Comparison of ENCODE assay signal across 20 cellular contexts in genomic region chr20:49586967-49587587, GRCh38. TPM values are rescaled to one million over a fixed set of nuclear protein-coding genes. Genes with fewer than 3 reads are reported as not detected.
DNase-seq lines count a peak whose midpoint lies in the region; ATAC-seq, FAIRE-seq and TF ChIP-seq lines count a peak whose summit lies in the region.
"Had no signal": no experiment of that assay in that cellular context is flagged by ENCODE, and none has a peak within 500 bp of the region (broad histone marks: within the 10 kb centered on the region; RNA-seq: fewer than 3 reads in every experiment).

No MANE protein-coding gene starts in this region.

- no peak overlapping the region for H3K4me3 ChIP-seq in fibroblast of mammary gland (ENCODE audit: control insufficient read depth, low read depth, low read length)
- H3K4me3 ChIP-seq: prostate gland, tibial nerve had no signal

- H3K9me3 Mint-ChIP-seq in activated T-helper 1 cell treated with anti-CD3 and anti-CD28 coated beads, Interleukin-12 subunit alpha, Interleukin-12 subunit beta, Interleukin-2, Interleukin-4 antibody, amounts not matched to agents 30 ng/mL and 10 ng/mL and 1 ng/mL, durations not matched to agents 14 hours and 24 hours and 36 hours, result peaks cover 22% of the 10 kb centered on the region
- peaks cover 4% of the 10 kb centered on the region for H3K9me3 Mint-ChIP-seq in osteocyte (ENCODE audit: unreplicated experiment)

- peak; percentile 60 for DNase-seq in AG20443 (ENCODE audit: low spot score)
- no peak for DNase-seq in activated T-helper 1 cell treated with anti-CD3 and anti-CD28 coated beads, Interleukin-12 subunit alpha, Interleukin-12 subunit beta, Interleukin-2, Interleukin-4 antibody, amounts not matched to agents 30 ng/mL and 10 ng/mL and 1 ng/mL, durations not matched to agents 14 hours and 24 hours and 36 hours (ENCODE audit: low spot score)
- DNase-seq in fibroblast of mammary gland (ENCODE audit: low read depth), result peak; percentile 88
- DNase-seq in osteocyte (ENCODE audit: extremely low spot score, unreplicated experiment), result no peak
- DNase-seq in GM19239 (ENCODE audit: insufficient read length, low spot score), result no peak
- no peak for DNase-seq in Kasumi-1 (lab: John Stamatoyannopoulos, UW)
- no peak for DNase-seq in NCI-H1694 treated with DMSO at 0.1 percent for 48 hours (lab: John Stamatoyannopoulos, UW)
- DNase-seq: activated naive CD4-positive, alpha-beta T cell; caudate nucleus; DMS79 treated with DMSO at 0.1 percent for 48 hours; H9; hippocampal formation; MV-4-11; NCI-H69; stimulated activated CD4-positive, alpha-beta T cell treated with anti-CD3 and anti-CD28 coated beads, Interleukin-1b, Interleukin-23, amount 100 ng/mL, for 48 hours had no signal

- intact Hi-C loops in activated T-helper 1 cell treated with anti-CD3 and anti-CD28 coated beads, Interleukin-12 subunit alpha, Interleukin-12 subunit beta, Interleukin-2, Interleukin-4 antibody, amounts not matched to agents 30 ng/mL and 10 ng/mL and 1 ng/mL, durations not matched to agents 14 hours and 24 hours and 36 hours (cut with micrococcal nuclease), result no loop called here

- TF ChIP-seq CTCF in fibroblast of mammary gland (conservative IDR thresholded peaks at IDR 0.05; ENCODE audit: control insufficient read depth, insufficient read depth, low read depth, low read length) (no peak), osteocyte (IDR thresholded peaks at IDR 0.05) (no peak)

- no peak overlapping the region for H3K4me3 Mint-ChIP-seq in activated T-helper 1 cell treated with anti-CD3 and anti-CD28 coated beads, Interleukin-12 subunit alpha, Interleukin-12 subunit beta, Interleukin-2, Interleukin-4 antibody, amounts not matched to agents 30 ng/mL and 10 ng/mL and 1 ng/mL, durations not matched to agents 14 hours and 24 hours and 36 hours
- H3K4me3 Mint-ChIP-seq in osteocyte (ENCODE audit: unreplicated experiment), result no peak overlapping the region
- H3K4me3 Mint-ChIP-seq: B cell, H9 had no signal

- FAIRE-seq in GM19239 (lab: Jason Lieb, UNC), result no peak
- FAIRE-seq: HepG2 had no signal

- peaks cover 4% of the 10 kb centered on the region for H3K27me3 Mint-ChIP-seq in activated T-helper 1 cell treated with anti-CD3 and anti-CD28 coated beads, Interleukin-12 subunit alpha, Interleukin-12 subunit beta, Interleukin-2, Interleukin-4 antibody, amounts not matched to agents 30 ng/mL and 10 ng/mL and 1 ng/mL, durations not matched to agents 14 hours and 24 hours and 36 hours (ENCODE audit: insufficient read depth)
- no peaks in the 10 kb centered on the region for H3K27me3 Mint-ChIP-seq in osteocyte (ENCODE audit: unreplicated experiment)

- peak overlapping the region; percentile 9 for H3K27ac Mint-ChIP-seq in activated T-helper 1 cell treated with anti-CD3 and anti-CD28 coated beads, Interleukin-12 subunit alpha, Interleukin-12 subunit beta, Interleukin-2, Interleukin-4 antibody, amounts not matched to agents 30 ng/mL and 10 ng/mL and 1 ng/mL, durations not matched to agents 14 hours and 24 hours and 36 hours
- peak overlapping the region; percentile 82 for H3K27ac Mint-ChIP-seq in osteocyte (ENCODE audit: unreplicated experiment)
- H3K27ac Mint-ChIP-seq: B cell, H9 had no signal

- peaks cover 28% of the 10 kb centered on the region for H3K36me3 Mint-ChIP-seq in activated T-helper 1 cell treated with anti-CD3 and anti-CD28 coated beads, Interleukin-12 subunit alpha, Interleukin-12 subunit beta, Interleukin-2, Interleukin-4 antibody, amounts not matched to agents 30 ng/mL and 10 ng/mL and 1 ng/mL, durations not matched to agents 14 hours and 24 hours and 36 hours (ENCODE audit: low read depth)
- no peaks in the 10 kb centered on the region for H3K36me3 Mint-ChIP-seq in osteocyte (ENCODE audit: unreplicated experiment)

- ATAC-seq in HG03108 (IDR thresholded peaks at IDR 0.05; ENCODE audit: unreplicated experiment), result no peak
- ATAC-seq: HepG2 had no signal

- peaks cover 67% of the 10 kb centered on the region for H3K4me1 Mint-ChIP-seq in activated T-helper 1 cell treated with anti-CD3 and anti-CD28 coated beads, Interleukin-12 subunit alpha, Interleukin-12 subunit beta, Interleukin-2, Interleukin-4 antibody, amounts not matched to agents 30 ng/mL and 10 ng/mL and 1 ng/mL, durations not matched to agents 14 hours and 24 hours and 36 hours (ENCODE audit: low read depth)
- peaks cover 82% of the 10 kb centered on the region for H3K4me1 Mint-ChIP-seq in osteocyte (ENCODE audit: unreplicated experiment)
- H3K4me1 Mint-ChIP-seq: H9 had no signal

RNA-seq across cellular contexts. Expression of gene PTGIS, which starts 19.1 kb away (rescaled TPM):
- total RNA-seq in activated T-helper 1 cell treated with anti-CD3 and anti-CD28 coated beads, Interleukin-12 subunit alpha, Interleukin-12 subunit beta, Interleukin-2, Interleukin-4 antibody, amounts not matched to agents 30 ng/mL and 10 ng/mL and 1 ng/mL, durations not matched to agents 14 hours and 24 hours and 36 hours, result 40.6 and 43.6 TPM in 2 replicates
- total RNA-seq in osteocyte, result 67.6 and 72.1 TPM in 2 replicates
- total RNA-seq: B cell, HepG2 had no signal

Comparison
In these comparisons a context has a peak if more than half of its experiments do, and no peak if none do; other contexts are left out.
1. DNase-seq: peak in AG20443 (single experiment) and fibroblast of mammary gland (single experiment); none in activated T-helper 1 cell treated with anti-CD3 and anti-CD28 coated beads, Interleukin-12 subunit alpha, Interleukin-12 subunit beta, Interleukin-2, Interleukin-4 antibody, amounts not matched to agents 30 ng/mL and 10 ng/mL and 1 ng/mL, durations not matched to agents 14 hours and 24 hours and 36 hours (single experiment), osteocyte (single experiment), GM19239 (single experiment), Kasumi-1 (0 of 2) and NCI-H1694 treated with DMSO at 0.1 percent for 48 hours (single experiment).